In genomic region chr20:2101935-2102584, GRCh38 we compare ENCODE assay signal across 1 cellular context.
TF ChIP-seq lines count a peak whose summit lies in the region.

No MANE protein-coding gene starts in this region.

TF ChIP-seq in HepG2, 621 proteins besides CTCF, POLR2A, EP300 and RAD21 (continued from another document and continues in another):
- TF ChIP-seq MXD3 (CRISPR knock-in tag; IDR thresholded peaks at IDR 0.05): peak; percentile 95
- TF ChIP-seq ZNF276 (CRISPR knock-in tag; IDR thresholded peaks at IDR 0.05; ENCODE audit: low read depth): peak; percentile 42; the same call in 1 of the 2 replicates
- TF ChIP-seq ZNF124 (CRISPR knock-in tag; IDR thresholded peaks at IDR 0.05): peak; percentile 93
- TF ChIP-seq LRRFIP1 (CRISPR knock-in tag; conservative IDR thresholded peaks at IDR 0.05): 0 out of 2 replicates have a peak, but pooled peaks have one; percentile 26
- no peak; the same call in 1 of the 2 replicates for TF ChIP-seq SRY (CRISPR knock-in tag; IDR thresholded peaks at IDR 0.05)
- no peak for TF ChIP-seq ZNF10 (CRISPR knock-in tag; IDR thresholded peaks at IDR 0.05; ENCODE audit: borderline replicate concordance, low read depth)
- TF ChIP-seq BCL6 (CRISPR knock-in tag; IDR thresholded peaks at IDR 0.05): peak; percentile 46; the same call in 1 of the 2 replicates
- TF ChIP-seq ZNF318 (CRISPR knock-in tag; IDR thresholded peaks at IDR 0.05): 0 out of 2 replicates have a peak, but pooled peaks have one; percentile 63
- TF ChIP-seq ZNF136 (CRISPR knock-in tag; IDR thresholded peaks at IDR 0.05; ENCODE audit: low read depth): no peak; the same call in 1 of the 2 replicates
- TF ChIP-seq ZNF282 (IDR thresholded peaks at IDR 0.05; ENCODE audit: partially characterized antibody): no peak
- TF ChIP-seq EED (CRISPR knock-in tag; IDR thresholded peaks at IDR 0.05): peak; percentile 92
- peak; percentile 68; the same call in 1 of the 2 replicates for TF ChIP-seq ZBTB43 (CRISPR knock-in tag; conservative IDR thresholded peaks at IDR 0.05)
- TF ChIP-seq ELK4 (CRISPR knock-in tag; IDR thresholded peaks at IDR 0.05; ENCODE audit: borderline replicate concordance): no peak; the same call in 1 of the 2 replicates
- TF ChIP-seq KDM5A (IDR thresholded peaks at IDR 0.05; ENCODE audit: borderline replicate concordance, low read length): peak; percentile 6; the same call in 1 of the 2 replicates
- TF ChIP-seq CEBPG (CRISPR knock-in tag; IDR thresholded peaks at IDR 0.05): 0 out of 2 replicates have a peak, but pooled peaks have one; percentile 8
- TF ChIP-seq SOX6 (IDR thresholded peaks at IDR 0.05): no peak
- TF ChIP-seq SOX6 (CRISPR knock-in tag; IDR thresholded peaks at IDR 0.05): peak; percentile 78
- peak; percentile 90 for TF ChIP-seq ZNF451 (CRISPR knock-in tag; IDR thresholded peaks at IDR 0.05)
- peak; percentile 95 for TF ChIP-seq KDM5B (CRISPR knock-in tag; IDR thresholded peaks at IDR 0.05; ENCODE audit: borderline replicate concordance)
- TF ChIP-seq ZNF761 (CRISPR knock-in tag; conservative IDR thresholded peaks at IDR 0.05): 0 out of 2 replicates have a peak, but pooled peaks have one; percentile 22
- TF ChIP-seq HOMEZ (CRISPR knock-in tag; IDR thresholded peaks at IDR 0.05; ENCODE audit: low read depth): no peak
- TF ChIP-seq ATF2 (CRISPR knock-in tag; IDR thresholded peaks at IDR 0.05): peak; percentile 89; the same call in 1 of the 2 replicates
- TF ChIP-seq PRDM4 (CRISPR knock-in tag; IDR thresholded peaks at IDR 0.05; ENCODE audit: borderline replicate concordance): no peak
- 0 out of 2 replicates have a peak, but pooled peaks have one; percentile 37 for TF ChIP-seq DNMT3B (CRISPR knock-in tag; conservative IDR thresholded peaks at IDR 0.05)
- TF ChIP-seq ZNF235 (CRISPR knock-in tag; IDR thresholded peaks at IDR 0.05; ENCODE audit: borderline replicate concordance): peak; percentile 49; the same call in 1 of the 2 replicates
- peak; percentile 78; the same call in 1 of the 2 replicates for TF ChIP-seq HOXA9 (CRISPR knock-in tag; IDR thresholded peaks at IDR 0.05; ENCODE audit: borderline replicate concordance)
- peak; percentile 46; the same call in 1 of the 2 replicates for TF ChIP-seq TBP (CRISPR knock-in tag; IDR thresholded peaks at IDR 0.05)
- TF ChIP-seq ZBTB7B (CRISPR knock-in tag; IDR thresholded peaks at IDR 0.05): peak; percentile 63
- TF ChIP-seq ZNF607 (CRISPR knock-in tag; IDR thresholded peaks at IDR 0.05; ENCODE audit: borderline replicate concordance): peak; percentile 80; the same call in 1 of the 2 replicates
- peak; percentile 93 for TF ChIP-seq ATF7 (IDR thresholded peaks at IDR 0.05)
- no peak; the same call in 1 of the 2 replicates for TF ChIP-seq ATF7 (CRISPR knock-in tag; IDR thresholded peaks at IDR 0.05)
- TF ChIP-seq PAWR (CRISPR knock-in tag; IDR thresholded peaks at IDR 0.05; ENCODE audit: borderline replicate concordance): peak; percentile 31; the same call in 1 of the 2 replicates
- no peak; the same call in 1 of the 2 replicates for TF ChIP-seq GTF2F1 (IDR thresholded peaks at IDR 0.05; ENCODE audit: low read length)
- no peak for TF ChIP-seq POLR2AphosphoS2 (IDR thresholded peaks at IDR 0.05; ENCODE audit: low read depth, low read length)
- peak; percentile 92; the same call in 1 of the 2 replicates for TF ChIP-seq RORA (CRISPR knock-in tag; IDR thresholded peaks at IDR 0.05)
- TF ChIP-seq ZNF563 (CRISPR knock-in tag; IDR thresholded peaks at IDR 0.05): peak; percentile 96
- peak; percentile 27 for TF ChIP-seq RBM39 (IDR thresholded peaks at IDR 0.05; ENCODE audit: low read depth, low read length, poor library complexity, severe bottlenecking)
- TF ChIP-seq ISX (CRISPR knock-in tag; conservative IDR thresholded peaks at IDR 0.05): no peak
